9 cellular contexts compared by ENCODE assay signal in genomic region chr1:35298464-35298863, GRCh38. TPM values are rescaled to one million over a fixed set of nuclear protein-coding genes. Genes with fewer than 3 reads are reported as not detected.
DNase-seq lines count a peak whose midpoint lies in the region; ATAC-seq and TF ChIP-seq lines count a peak whose summit lies in the region.
"Had no signal": no experiment of that assay in that cellular context is flagged by ENCODE, and none has a peak within 500 bp of the region (broad histone marks: within the 10 kb centered on the region; RNA-seq: fewer than 3 reads in every experiment).

No MANE protein-coding gene starts in this region.

- no peaks in the 10 kb centered on the region for H3K36me3 ChIP-seq in MM.1S (replicated peaks; ENCODE audit: insufficient read depth, low read length)

- peaks cover 10% of the 10 kb centered on the region for H3K36me3 Mint-ChIP-seq in activated T-cell treated with anti-CD3 and anti-CD28 coated beads, Interleukin-2, amount 50 U/mL, for 4 hours (ENCODE audit: insufficient read depth)
- peaks cover 14% of the 10 kb centered on the region for H3K36me3 Mint-ChIP-seq in progenitor cell of endocrine pancreas (ENCODE audit: insufficient read depth)

- H3F3A ChIP-seq in MM.1S (ENCODE audit: insufficient read depth, low read length), result no peaks in the 10 kb centered on the region

- no peak overlapping the region for H3K9ac ChIP-seq in MM.1S (ENCODE audit: low read length)

- no peaks in the 10 kb centered on the region for H4K20me1 ChIP-seq in MM.1S (ENCODE audit: insufficient read depth, low read length)

- H3K27ac ChIP-seq in MM.1S (ENCODE audit: low read length), result peak overlapping the region; percentile 0; the same call in 1 of the 2 replicates

- ATAC-seq in GM18867 (IDR thresholded peaks at IDR 0.05; ENCODE audit: unreplicated experiment) (peak; percentile 46), GM18861 (IDR thresholded peaks at IDR 0.05; ENCODE audit: unreplicated experiment) (no peak), HG02852 (IDR thresholded peaks at IDR 0.05; ENCODE audit: unreplicated experiment) (no peak)
- ATAC-seq in activated T-cell treated with anti-CD3 and anti-CD28 coated beads, Interleukin-2, amount 50 U/mL, for 4 hours, result peak; percentile 62

- no peak overlapping the region for H3K27ac Mint-ChIP-seq in progenitor cell of endocrine pancreas
- H3K27ac Mint-ChIP-seq: T-helper 1 cell treated with Interleukin-12 subunit alpha and Interleukin-12 subunit beta and Interleukin-4 antibody, amounts not matched to agents 30 μg/mL and 1 μg/mL, for 36 hours had no signal

- peaks cover 7% of the 10 kb centered on the region for H3K4me1 Mint-ChIP-seq in activated T-cell treated with anti-CD3 and anti-CD28 coated beads, Interleukin-2, amount 50 U/mL, for 4 hours (ENCODE audit: low read depth)
- peaks cover 1% of the 10 kb centered on the region for H3K4me1 Mint-ChIP-seq in progenitor cell of endocrine pancreas (ENCODE audit: low read depth)

- no peaks in the 10 kb centered on the region for H3K27me3 Mint-ChIP-seq in activated T-cell treated with anti-CD3 and anti-CD28 coated beads, Interleukin-2, amount 50 U/mL, for 4 hours (ENCODE audit: low read depth)
- H3K27me3 Mint-ChIP-seq in progenitor cell of endocrine pancreas, result no peaks in the 10 kb centered on the region

- H3K9me3 Mint-ChIP-seq in activated T-cell treated with anti-CD3 and anti-CD28 coated beads, Interleukin-2, amount 50 U/mL, for 4 hours, result no peaks in the 10 kb centered on the region
- H3K9me3 Mint-ChIP-seq in progenitor cell of endocrine pancreas (ENCODE audit: low read depth), result no peaks in the 10 kb centered on the region
- H3K9me3 Mint-ChIP-seq: T-helper 1 cell treated with Interleukin-12 subunit alpha and Interleukin-12 subunit beta and Interleukin-4 antibody, amounts not matched to agents 30 μg/mL and 1 μg/mL, for 36 hours had no signal

- H3K4me3 Mint-ChIP-seq in activated T-cell treated with anti-CD3 and anti-CD28 coated beads, Interleukin-2, amount 50 U/mL, for 4 hours, result no peak overlapping the region
- no peak overlapping the region for H3K4me3 Mint-ChIP-seq in progenitor cell of endocrine pancreas (ENCODE audit: low read depth)
- H3K4me3 Mint-ChIP-seq: T-helper 1 cell treated with Interleukin-12 subunit alpha and Interleukin-12 subunit beta and Interleukin-4 antibody, amounts not matched to agents 30 μg/mL and 1 μg/mL, for 36 hours had no signal

- no peaks in the 10 kb centered on the region for H3K27me3 ChIP-seq in MM.1S (replicated peaks; ENCODE audit: insufficient read depth, low read length)

- H3K79me2 ChIP-seq in MM.1S (ENCODE audit: low read length), result peaks cover 4% of the 10 kb centered on the region; the same call in 1 of the 2 replicates

- no peak overlapping the region for H3K4me2 ChIP-seq in MM.1S (ENCODE audit: low read depth, low read length)

- H3K9me2 ChIP-seq in MM.1S (replicated peaks; ENCODE audit: insufficient read depth, low read length), result no peaks in the 10 kb centered on the region

- peaks cover 8% of the 10 kb centered on the region; the same call in 1 of the 2 replicates for H3K4me1 ChIP-seq in MM.1S (ENCODE audit: low read length)

- H3K9me3 ChIP-seq in MM.1S (replicated peaks; ENCODE audit: insufficient read depth, low read length), result no peaks in the 10 kb centered on the region

- no peak overlapping the region for H3K4me3 ChIP-seq in MM.1S (ENCODE audit: low read length)
- no peak overlapping the region for H3K4me3 ChIP-seq in foreskin fibroblast (ENCODE audit: low read depth in 1 of 2, low read length in 2 of 2)

- TF ChIP-seq CTCF in MM.1S (IDR thresholded peaks at IDR 0.05; ENCODE audit: low read length) (peak; percentile 63), foreskin fibroblast (IDR thresholded peaks at IDR 0.05; ENCODE audit: low read depth, low read length) (peak; percentile 44), progenitor cell of endocrine pancreas (IDR thresholded peaks at IDR 0.05; ENCODE audit: unreplicated experiment) (peak; percentile 18)

- DNase-seq in COR-L47 (lab: John Stamatoyannopoulos, UW) (peak; percentile 31), MM.1S (peak; percentile 57), foreskin fibroblast (peak; percentile 7 to 54), progenitor cell of endocrine pancreas (ENCODE audit: low spot score, unreplicated experiment) (no peak)
- DNase-seq in activated T-cell treated with anti-CD3 and anti-CD28 coated beads, Interleukin-2, amount 50 U/mL, for 4 hours, result peak; percentile 5

- no peak overlapping the region for H2AFZ ChIP-seq in MM.1S (ENCODE audit: low read length)

RNA-seq across cellular contexts. Expression of gene ZMYM4, which starts 30.0 kb away (rescaled TPM):
- total RNA-seq in activated T-cell treated with anti-CD3 and anti-CD28 coated beads, Interleukin-2, amount 50 U/mL, for 4 hours, result 10 to 100 TPM; 24.2 to 28.9 (median 26.0) TPM
- 95.8 and 103 TPM in 2 replicates for total RNA-seq in progenitor cell of endocrine pancreas

Comparison
In these comparisons a context has a peak if more than half of its experiments do, and no peak if none do; other contexts are left out.
1. ATAC-seq: peak in GM18867 (single experiment) and activated T-cell treated with anti-CD3 and anti-CD28 coated beads, Interleukin-2, amount 50 U/mL, for 4 hours (2 of 2); none in GM18861 (single experiment) and HG02852 (single experiment).
2. Peak in every context shown above with its lines, with median percentiles within 50 percentile points of each other: CTCF ChIP-seq.